Comparison of ENCODE assay signal across 9 cellular contexts in genomic region chr17:74008196-74008595, GRCh38.
A peak's percentile ranks its signal among the peaks of the same experiment; 100 is the strongest.
DNase-seq lines count a peak whose midpoint lies in the region; ATAC-seq and TF ChIP-seq lines count a peak whose summit lies in the region.
"Had no signal": no experiment of that assay in that cellular context is flagged by ENCODE, and none has a peak within 500 bp of the region (broad histone marks: within the 10 kb centered on the region; RNA-seq: fewer than 3 reads in every experiment).

No MANE protein-coding gene starts in this region.

- no peak overlapping the region for H3K4me3 ChIP-seq in brain microvascular endothelial cell (ENCODE audit: low read depth, low read length)

- no peaks in the 10 kb centered on the region for H3K36me3 ChIP-seq in brain microvascular endothelial cell (replicated peaks)

- peaks cover 81% of the 10 kb centered on the region for H3K4me1 Mint-ChIP-seq in brain

- in situ Hi-C loops in brain microvascular endothelial cell (cut with HindIII; ENCODE audit: low pct_ligation_motif_present, low sequenced_read_pairs): no loop called here

- peak in 1 of 2 experiments; percentile 37 for TF ChIP-seq CTCF in brain (conservative IDR thresholded peaks at IDR 0.05)
- TF ChIP-seq CTCF in brain microvascular endothelial cell (IDR thresholded peaks at IDR 0.05; ENCODE audit: low read depth, low read length, missing control alignments): no peak

- H3K36me3 Mint-ChIP-seq in brain: no peaks in the 10 kb centered on the region

- peak overlapping the region; percentile 71 to 93 (median 88) for H3K27ac Mint-ChIP-seq in brain

- H3K27ac ChIP-seq in brain microvascular endothelial cell: no peak overlapping the region

- no peaks in the 10 kb centered on the region for H3K27me3 ChIP-seq in brain microvascular endothelial cell (replicated peaks)

- H3K9me3 Mint-ChIP-seq in brain: peaks cover 0 to 4% (median 0%) of the 10 kb centered on the region in 5 experiments

- ATAC-seq in stimulated activated naive CD8-positive, alpha-beta T cell treated with anti-CD3 and anti-CD28 coated beads, Interleukin-15, Interleukin-2, amounts not matched to agents 100 U/mL and 50 U/mL, for 24 hours: peak; percentile 38
- ATAC-seq in GM21723 (IDR thresholded peaks at IDR 0.05; ENCODE audit: unreplicated experiment): no peak

- no peaks in the 10 kb centered on the region for H3K27me3 Mint-ChIP-seq in brain

- H3K4me3 Mint-ChIP-seq in brain: peak overlapping the region in 1 of 5 experiments; percentile 33

- DNase-seq in activated naive CD4-positive, alpha-beta T cell treated with Interleukin-2 at 50 U/mL for 16 hours: peak; percentile 11
- DNase-seq in activated naive CD4-positive, alpha-beta T cell (lab: John Stamatoyannopoulos, UW): no peak
- DNase-seq in NCI-H526 (lab: John Stamatoyannopoulos, UW) (peak; percentile 37 to 78), brain microvascular endothelial cell (no peak), activated gamma-delta T cell (lab: John Stamatoyannopoulos, UW) (no peak)
- DNase-seq in stimulated activated naive CD8-positive, alpha-beta T cell treated with anti-CD3 and anti-CD28 coated beads, Interleukin-15, Interleukin-2, amounts not matched to agents 100 U/mL and 50 U/mL, for 24 hours: peak; percentile 33
- DNase-seq: erythroblast had no signal

Comparison
In these comparisons a context has a peak if more than half of its experiments do, and no peak if none do; other contexts are left out.
1. DNase-seq: peak in activated naive CD4-positive, alpha-beta T cell treated with Interleukin-2 at 50 U/mL for 16 hours (single experiment), NCI-H526 (2 of 2) and stimulated activated naive CD8-positive, alpha-beta T cell treated with anti-CD3 and anti-CD28 coated beads, Interleukin-15, Interleukin-2, amounts not matched to agents 100 U/mL and 50 U/mL, for 24 hours (single experiment); none in activated naive CD4-positive, alpha-beta T cell (0 of 4), brain microvascular endothelial cell (single experiment) and activated gamma-delta T cell (single experiment).